ENCODE assay signal across 9 cellular contexts in genomic region chr1:194776657-194777056, GRCh38.
"Had no signal": no experiment of that assay in that cellular context is flagged by ENCODE, and none has a peak within 500 bp of the region (broad histone marks: within the 10 kb centered on the region; RNA-seq: fewer than 3 reads in every experiment).

No MANE protein-coding gene starts in this region.

- ATAC-seq: GM23338, HCT116 had no signal

- H3K4me2 ChIP-seq: GM23338 had no signal

- H3K9me3 ChIP-seq: HAP-1 had no signal

- DNase-seq: GM23248, GOT3, H7, H9, HCEC 1CT, HFFc6 had no signal

- H3K36me3 ChIP-seq: HAP-1 had no signal

- H3K27ac ChIP-seq: GM23248 had no signal

- H3K4me1 ChIP-seq: HAP-1 had no signal

- H2AFZ ChIP-seq: GM23248, GM23338 had no signal

- H3K9ac ChIP-seq: GM23248 had no signal

- H3K4me3 ChIP-seq: GM23248, GM23338, HAP-1 had no signal
